In genomic region chr4:161829631-161830030, GRCh38 we compare ENCODE assay signal across 21 cellular contexts.
"Had no signal": no experiment of that assay in that cellular context is flagged by ENCODE, and none has a peak within 500 bp of the region (broad histone marks: within the 10 kb centered on the region; RNA-seq: fewer than 3 reads in every experiment).

No MANE protein-coding gene starts in this region.

- H3K27me3 ChIP-seq: adrenal gland, colonic mucosa, esophagus squamous epithelium, transverse colon had no signal

- H3K4me1 ChIP-seq: adrenal gland, colonic mucosa, esophagus squamous epithelium, transverse colon had no signal

- H3K9me3 ChIP-seq: adrenal gland, colonic mucosa, transverse colon had no signal

- H3K4me3 ChIP-seq: adrenal gland, colonic mucosa, esophagus squamous epithelium, transverse colon had no signal

- DNase-seq: activated CD4-positive, alpha-beta T cell treated with anti-CD3 and anti-CD28 coated beads for 1 hour; activated CD4-positive, alpha-beta T cell treated with anti-CD3 and anti-CD28 coated beads, Interleukin-2, amount 50 U/mL, for 48 hours; activated CD8-positive, alpha-beta memory T cell treated with anti-CD3 and anti-CD28 coated beads, Interleukin-2, amount 10 ng/mL, durations not matched to agents 7 days and 5 days; activated naive CD4-positive, alpha-beta T cell treated with anti-CD3 and anti-CD28 coated beads, Interleukin-2, amount 50 U/mL, for 16 hours; activated T-cell treated with anti-CD3 and anti-CD28 coated beads, Interleukin-2, amount 50 U/mL, for 1 hour; adrenal gland; colonic mucosa; esophagus squamous epithelium; immature natural killer cell; mesendoderm; natural killer cell; nucleus accumbens; right cardiac atrium; small intestine; stimulated activated CD4-positive, alpha-beta T cell treated with anti-CD3 and anti-CD28 coated beads, Interleukin-4, amount 100 ng/mL, for 4 hours; stimulated activated CD8-positive, alpha-beta memory T cell treated with anti-CD3 and anti-CD28 coated beads, Interleukin-4, amount 100 ng/mL, for 48 hours; stimulated activated naive CD4-positive, alpha-beta T cell treated with Interleukin-2 at 50 U/mL for 16 hours; substantia nigra; transverse colon had no signal

- H3K27me3 Mint-ChIP-seq: activated CD8-positive, alpha-beta memory T cell treated with anti-CD3 and anti-CD28 coated beads, Interleukin-2, amount 10 ng/mL, durations not matched to agents 7 days and 5 days; progenitor cell of endocrine pancreas had no signal

- H3K4me1 Mint-ChIP-seq: activated CD8-positive, alpha-beta memory T cell treated with anti-CD3 and anti-CD28 coated beads, Interleukin-2, amount 10 ng/mL, durations not matched to agents 7 days and 5 days; immature natural killer cell; natural killer cell had no signal

- H3K27ac Mint-ChIP-seq: activated CD8-positive, alpha-beta memory T cell treated with anti-CD3 and anti-CD28 coated beads, Interleukin-2, amount 10 ng/mL, durations not matched to agents 7 days and 5 days; immature natural killer cell; natural killer cell; progenitor cell of endocrine pancreas had no signal

- H3K27ac ChIP-seq: adrenal gland, colonic mucosa, esophagus squamous epithelium, transverse colon, VCaP had no signal

- H3K4me3 Mint-ChIP-seq: activated CD8-positive, alpha-beta memory T cell treated with anti-CD3 and anti-CD28 coated beads, Interleukin-2, amount 10 ng/mL, durations not matched to agents 7 days and 5 days; immature natural killer cell; natural killer cell had no signal

- H3K36me3 Mint-ChIP-seq: activated CD8-positive, alpha-beta memory T cell treated with anti-CD3 and anti-CD28 coated beads, Interleukin-2, amount 10 ng/mL, durations not matched to agents 7 days and 5 days; immature natural killer cell; natural killer cell had no signal

- H3K36me3 ChIP-seq: adrenal gland, colonic mucosa, esophagus squamous epithelium, transverse colon had no signal
